Comparison of ENCODE assay signal across 1 cellular context in genomic region chr7:20776214-20776875, GRCh38.
TF ChIP-seq lines count a peak whose summit lies in the region.

No MANE protein-coding gene starts in this region.

TF ChIP-seq in WTC11, 78 proteins besides CTCF, POLR2A, EP300 and RAD21 (continued from another document):
- no peak for TF ChIP-seq ZMAT4 (CRISPR knock-in tag; IDR thresholded peaks at IDR 0.05)
- TF ChIP-seq FOXK1 (CRISPR knock-in tag; IDR thresholded peaks at IDR 0.05), result peak; percentile 68; the same call in 1 of the 2 replicates
- no peak for TF ChIP-seq HMGA2 (CRISPR knock-in tag; IDR thresholded peaks at IDR 0.05)
- TF ChIP-seq ARID4B (CRISPR knock-in tag; IDR thresholded peaks at IDR 0.05; ENCODE audit: borderline replicate concordance), result no peak
- no peak for TF ChIP-seq ZNF317 (CRISPR knock-in tag; IDR thresholded peaks at IDR 0.05; ENCODE audit: borderline replicate concordance, low read depth)
- no peak for TF ChIP-seq USF2 (CRISPR knock-in tag; IDR thresholded peaks at IDR 0.05)
- TF ChIP-seq GRHL2 (CRISPR knock-in tag; IDR thresholded peaks at IDR 0.05; ENCODE audit: insufficient replicate concordance, severe bottlenecking), result no peak
- peak; percentile 96 for TF ChIP-seq TEAD1 (CRISPR knock-in tag; IDR thresholded peaks at IDR 0.05)
- TF ChIP-seq ZNF425 (CRISPR knock-in tag; conservative IDR thresholded peaks at IDR 0.05), result no peak
- peak; percentile 70 for TF ChIP-seq ETV6 (CRISPR knock-in tag; IDR thresholded peaks at IDR 0.05)
- no peak for TF ChIP-seq E2F5 (CRISPR knock-in tag; IDR thresholded peaks at IDR 0.05)
- no peak for TF ChIP-seq ZNF396 (CRISPR knock-in tag; IDR thresholded peaks at IDR 0.05; ENCODE audit: borderline replicate concordance)
- TF ChIP-seq ESRRA (CRISPR knock-in tag; IDR thresholded peaks at IDR 0.05; ENCODE audit: borderline replicate concordance), result no peak
- no peak for TF ChIP-seq FOXP1 (CRISPR knock-in tag; IDR thresholded peaks at IDR 0.05; ENCODE audit: borderline replicate concordance)
- no peak for TF ChIP-seq GTF2I (CRISPR knock-in tag; conservative IDR thresholded peaks at IDR 0.05)
- TF ChIP-seq NFYB (CRISPR knock-in tag; conservative IDR thresholded peaks at IDR 0.05; ENCODE audit: low read depth), result no peak
- TF ChIP-seq RELA (CRISPR knock-in tag; IDR thresholded peaks at IDR 0.05; ENCODE audit: borderline replicate concordance), result no peak
- TF ChIP-seq NFE2L1 (CRISPR knock-in tag; IDR thresholded peaks at IDR 0.05), result no peak
